In genomic region chr14:101861464-101861863, GRCh38 we compare ENCODE assay signal across 12 cellular contexts.
"Had no signal": no experiment of that assay in that cellular context is flagged by ENCODE, and none has a peak within 500 bp of the region (broad histone marks: within the 10 kb centered on the region; RNA-seq: fewer than 3 reads in every experiment).

No MANE protein-coding gene starts in this region.

- H3K9me3 Mint-ChIP-seq: activated naive CD8-positive, alpha-beta T cell treated with anti-CD3 and anti-CD28 coated beads, Interleukin-2, amount 50 U/mL, for 24 hours; type B pancreatic cell had no signal

- DNase-seq: activated CD4-positive, alpha-beta T cell treated with anti-CD3 and anti-CD28 coated beads for 4 hours; activated gamma-delta T cell; activated naive CD8-positive, alpha-beta T cell treated with anti-CD3 and anti-CD28 coated beads, Interleukin-2, amount 50 U/mL, for 24 hours; activated T-cell treated with anti-CD3 and anti-CD28 coated beads for 4 hours; central memory CD4-positive, alpha-beta T cell; effector memory CD4-positive, alpha-beta T cell; erythroblast; left colon; mesendoderm; retina had no signal

- H3K4me1 Mint-ChIP-seq: neural progenitor cell had no signal

- H3K27me3 Mint-ChIP-seq: activated naive CD8-positive, alpha-beta T cell treated with anti-CD3 and anti-CD28 coated beads, Interleukin-2, amount 50 U/mL, for 24 hours; type B pancreatic cell had no signal

- H3K4me3 Mint-ChIP-seq: activated naive CD8-positive, alpha-beta T cell treated with anti-CD3 and anti-CD28 coated beads, Interleukin-2, amount 50 U/mL, for 24 hours; neural progenitor cell; type B pancreatic cell had no signal

- H3K27ac Mint-ChIP-seq: neural progenitor cell, type B pancreatic cell had no signal

- ATAC-seq: left colon had no signal
